12 cellular contexts compared by ENCODE assay signal in the genomic region with DNA sequence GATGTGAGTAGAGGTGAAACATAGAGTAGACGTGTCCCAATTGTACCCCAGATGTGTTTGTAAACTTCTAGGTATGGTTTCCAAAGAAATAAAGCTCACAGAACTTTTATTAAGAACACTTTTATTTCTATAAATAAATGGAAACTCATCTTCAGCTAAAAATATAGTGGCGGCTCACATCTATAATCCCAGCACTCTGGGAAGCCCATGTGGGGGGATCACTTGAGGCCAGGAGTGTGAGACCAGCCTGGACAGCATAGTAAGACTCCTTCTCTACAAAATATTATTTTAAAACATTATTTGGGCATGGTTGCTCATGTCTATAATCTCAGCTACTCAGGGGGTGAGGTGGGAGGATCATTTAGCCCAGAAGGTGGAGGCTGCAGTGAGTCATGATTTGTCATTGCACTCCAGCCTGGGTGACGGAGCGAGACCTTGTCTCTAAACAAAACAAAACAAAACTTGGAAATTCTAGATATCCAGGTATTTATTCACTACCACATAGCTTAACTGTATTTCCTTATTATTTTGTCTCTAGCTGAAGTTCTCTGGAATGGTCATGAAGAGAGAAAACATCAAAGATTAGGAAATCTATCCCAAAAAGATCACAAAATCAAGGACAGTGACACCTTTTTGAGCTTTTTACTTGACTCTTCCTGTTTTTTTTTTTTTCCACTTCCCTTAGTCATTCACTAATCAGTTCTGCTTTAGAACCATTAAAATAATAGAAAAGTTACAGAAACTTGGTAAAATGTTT.
A peak's percentile ranks its signal among the peaks of the same experiment; 100 is the strongest.
DNase-seq lines count a peak whose midpoint lies in the region; TF ChIP-seq lines count a peak whose summit lies in the region.
"Had no signal": no experiment of that assay in that cellular context is flagged by ENCODE, and none has a peak within 500 bp of the region (broad histone marks: within the 10 kb centered on the region; RNA-seq: fewer than 3 reads in every experiment).

No MANE protein-coding gene starts in this region.

- peaks cover 17% of the 10 kb centered on the region for H3K36me3 Mint-ChIP-seq in HFFc6 (ENCODE audit: low read depth)
- H3K36me3 Mint-ChIP-seq: activated naive CD4-positive, alpha-beta T cell treated with anti-CD3 and anti-CD28 coated beads, Interleukin-2, amount 10 ng/mL, durations not matched to agents 7 days and 5 days had no signal

- no peaks in the 10 kb centered on the region for H3K27me3 ChIP-seq in fibroblast of lung (ENCODE audit: control insufficient read depth, insufficient read depth, low read length)

- no peak overlapping the region for H3K4me2 ChIP-seq in fibroblast of lung (ENCODE audit: extremely low read depth, insufficient read depth, low read length)

- H3K4me3 Mint-ChIP-seq in HFFc6: peak overlapping the region; percentile 70
- H3K4me3 Mint-ChIP-seq: activated CD4-positive, alpha-beta memory T cell treated with anti-CD3 and anti-CD28 coated beads for 36 hours; activated naive CD4-positive, alpha-beta T cell treated with anti-CD3 and anti-CD28 coated beads, Interleukin-2, amount 10 ng/mL, durations not matched to agents 7 days and 5 days; immature natural killer cell had no signal

- no peak overlapping the region for H3K27ac ChIP-seq in fibroblast of lung (ENCODE audit: insufficient read depth, low read length)

- no peaks in the 10 kb centered on the region for H4K20me1 ChIP-seq in fibroblast of lung (ENCODE audit: control insufficient read depth, extremely low read depth, insufficient read depth, low read length)

- H2AFZ ChIP-seq in fibroblast of lung (ENCODE audit: low read length): no peak overlapping the region

- peak; percentile 76 for DNase-seq in HFFc6
- peak; percentile 51 to 80 for DNase-seq in SW 1271 (lab: John Stamatoyannopoulos, UW)
- DNase-seq in fibroblast of lung (ENCODE audit: low read depth in 2 of 2): peak; percentile 52 to 84
- peak; percentile 94 for DNase-seq in renal cortical epithelial cell (ENCODE audit: low read depth)
- no peak for DNase-seq in effector CD8-positive, alpha-beta T cell (lab: John Stamatoyannopoulos, UW)
- no peak for DNase-seq in T-helper 1 cell
- no peak for DNase-seq in activated naive CD4-positive, alpha-beta T cell treated with Interleukin-2 at 50 U/mL for 16 hours
- DNase-seq: activated CD4-positive, alpha-beta memory T cell treated with anti-CD3 and anti-CD28 coated beads for 36 hours; activated naive CD4-positive, alpha-beta T cell treated with anti-CD3 and anti-CD28 coated beads, Interleukin-2, amount 10 ng/mL, durations not matched to agents 7 days and 5 days; effector memory CD4-positive, alpha-beta T cell; immature natural killer cell; NCI-H82 had no signal

- H3K9ac ChIP-seq in fibroblast of lung (ENCODE audit: insufficient read depth, low read length): no peak overlapping the region

- H3K27ac Mint-ChIP-seq in HFFc6: peak overlapping the region; percentile 95
- H3K27ac Mint-ChIP-seq: activated CD4-positive, alpha-beta memory T cell treated with anti-CD3 and anti-CD28 coated beads for 36 hours; activated naive CD4-positive, alpha-beta T cell treated with anti-CD3 and anti-CD28 coated beads, Interleukin-2, amount 10 ng/mL, durations not matched to agents 7 days and 5 days; immature natural killer cell had no signal

- peaks cover 55% of the 10 kb centered on the region for H3K4me1 Mint-ChIP-seq in HFFc6 (ENCODE audit: low read depth)
- H3K4me1 Mint-ChIP-seq: activated naive CD4-positive, alpha-beta T cell treated with anti-CD3 and anti-CD28 coated beads, Interleukin-2, amount 10 ng/mL, durations not matched to agents 7 days and 5 days; immature natural killer cell had no signal

- no peaks in the 10 kb centered on the region for H3K9me3 ChIP-seq in fibroblast of lung (ENCODE audit: control insufficient read depth, insufficient read depth, low read depth, low read length)

- H3K27me3 Mint-ChIP-seq in HFFc6 (ENCODE audit: insufficient read depth): no peaks in the 10 kb centered on the region; the same call in 1 of the 2 replicates
- H3K27me3 Mint-ChIP-seq: activated CD4-positive, alpha-beta memory T cell treated with anti-CD3 and anti-CD28 coated beads for 36 hours; activated naive CD4-positive, alpha-beta T cell treated with anti-CD3 and anti-CD28 coated beads, Interleukin-2, amount 10 ng/mL, durations not matched to agents 7 days and 5 days had no signal

- H3K4me3 ChIP-seq in fibroblast of lung (replicated peaks in 1 of 4; ENCODE audit: control extremely low read depth in 1 of 4, insufficient read depth in 1 of 4, low read depth in 3 of 4, low read length in 4 of 4): no peak overlapping the region

- H3K4me1 ChIP-seq in fibroblast of lung (ENCODE audit: control insufficient read depth, extremely low read depth, insufficient read depth, low read length): peaks cover 2% of the 10 kb centered on the region

- no peak for TF ChIP-seq CTCF in HFFc6 (IDR thresholded peaks at IDR 0.05)
- TF ChIP-seq CTCF in fibroblast of lung (conservative IDR thresholded peaks at IDR 0.05 in 1 of 2, IDR thresholded peaks at IDR 0.05 in 1 of 2; ENCODE audit: low read depth in 1 of 2, low read length in 2 of 2): no peak

- H3K9me3 Mint-ChIP-seq in HFFc6: no peaks in the 10 kb centered on the region
- H3K9me3 Mint-ChIP-seq: activated CD4-positive, alpha-beta memory T cell treated with anti-CD3 and anti-CD28 coated beads for 36 hours; activated naive CD4-positive, alpha-beta T cell treated with anti-CD3 and anti-CD28 coated beads, Interleukin-2, amount 10 ng/mL, durations not matched to agents 7 days and 5 days; immature natural killer cell had no signal

- no peaks in the 10 kb centered on the region for H3K79me2 ChIP-seq in fibroblast of lung (ENCODE audit: control insufficient read depth, insufficient read depth, low read length)

- no peaks in the 10 kb centered on the region for H3K36me3 ChIP-seq in fibroblast of lung (ENCODE audit: control insufficient read depth, insufficient read depth, low read length)

Comparison
In these comparisons a context has a peak if more than half of its experiments do, and no peak if none do; other contexts are left out.
1. DNase-seq: peak in HFFc6 (single experiment), SW 1271 (2 of 2), fibroblast of lung (2 of 2) and renal cortical epithelial cell (single experiment); none in effector CD8-positive, alpha-beta T cell (single experiment), T-helper 1 cell (0 of 5) and activated naive CD4-positive, alpha-beta T cell treated with Interleukin-2 at 50 U/mL for 16 hours (single experiment).